Comparison of ENCODE assay signal across 1 cellular context in genomic region chr16:27364493-27365141, GRCh38.
TF ChIP-seq lines count a peak whose summit lies in the region.

No MANE protein-coding gene starts in this region.

TF ChIP-seq in HepG2, 621 proteins besides CTCF, POLR2A, EP300 and RAD21 (continued from another document and continues in another):
- TF ChIP-seq, protein P1, sequence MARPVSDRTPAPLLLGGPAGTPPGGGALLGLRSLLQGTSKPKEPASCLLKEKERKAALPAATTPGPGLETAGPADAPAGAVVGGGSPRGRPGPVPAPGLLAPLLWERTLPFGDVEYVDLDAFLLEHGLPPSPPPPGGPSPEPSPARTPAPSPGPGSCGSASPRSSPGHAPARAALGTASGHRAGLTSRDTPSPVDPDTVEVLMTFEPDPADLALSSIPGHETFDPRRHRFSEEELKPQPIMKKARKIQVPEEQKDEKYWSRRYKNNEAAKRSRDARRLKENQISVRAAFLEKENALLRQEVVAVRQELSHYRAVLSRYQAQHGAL (CRISPR knock-in tag; IDR thresholded peaks at IDR 0.05; ENCODE audit: not compliant biosample characterization), result no peak
- TF ChIP-seq, protein P2, sequence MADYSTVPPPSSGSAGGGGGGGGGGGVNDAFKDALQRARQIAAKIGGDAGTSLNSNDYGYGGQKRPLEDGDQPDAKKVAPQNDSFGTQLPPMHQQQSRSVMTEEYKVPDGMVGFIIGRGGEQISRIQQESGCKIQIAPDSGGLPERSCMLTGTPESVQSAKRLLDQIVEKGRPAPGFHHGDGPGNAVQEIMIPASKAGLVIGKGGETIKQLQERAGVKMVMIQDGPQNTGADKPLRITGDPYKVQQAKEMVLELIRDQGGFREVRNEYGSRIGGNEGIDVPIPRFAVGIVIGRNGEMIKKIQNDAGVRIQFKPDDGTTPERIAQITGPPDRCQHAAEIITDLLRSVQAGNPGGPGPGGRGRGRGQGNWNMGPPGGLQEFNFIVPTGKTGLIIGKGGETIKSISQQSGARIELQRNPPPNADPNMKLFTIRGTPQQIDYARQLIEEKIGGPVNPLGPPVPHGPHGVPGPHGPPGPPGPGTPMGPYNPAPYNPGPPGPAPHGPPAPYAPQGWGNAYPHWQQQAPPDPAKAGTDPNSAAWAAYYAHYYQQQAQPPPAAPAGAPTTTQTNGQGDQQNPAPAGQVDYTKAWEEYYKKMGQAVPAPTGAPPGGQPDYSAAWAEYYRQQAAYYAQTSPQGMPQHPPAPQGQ (CRISPR knock-in tag; IDR thresholded peaks at IDR 0.05; ENCODE audit: borderline replicate concordance), result no peak
- TF ChIP-seq HNF4A (CRISPR knock-in tag; IDR thresholded peaks at IDR 0.05) (peak; percentile 65), SAP130 (CRISPR knock-in tag; IDR thresholded peaks at IDR 0.05; ENCODE audit: low read depth) (peak; percentile 78), FOXP1 (IDR thresholded peaks at IDR 0.05) (no peak), FOXP1 (CRISPR knock-in tag; IDR thresholded peaks at IDR 0.05) (peak; percentile 87), ZFYVE20 (CRISPR knock-in tag; IDR thresholded peaks at IDR 0.05; ENCODE audit: borderline replicate concordance, low read depth) (no peak), RFXAP (CRISPR knock-in tag; IDR thresholded peaks at IDR 0.05; ENCODE audit: borderline replicate concordance) (no peak), ARID2 (CRISPR knock-in tag; IDR thresholded peaks at IDR 0.05; ENCODE audit: borderline replicate concordance) (no peak), ZNF724P (CRISPR knock-in tag; IDR thresholded peaks at IDR 0.05; ENCODE audit: borderline replicate concordance) (no peak), HDAC6 (IDR thresholded peaks at IDR 0.05; ENCODE audit: low read depth, low read length) (no peak), SCMH1 (CRISPR knock-in tag; IDR thresholded peaks at IDR 0.05; ENCODE audit: borderline replicate concordance) (no peak), CHCHD3 (CRISPR knock-in tag; IDR thresholded peaks at IDR 0.05) (no peak), ZNF230 (CRISPR knock-in tag; IDR thresholded peaks at IDR 0.05) (no peak), ZNF570 (CRISPR knock-in tag; IDR thresholded peaks at IDR 0.05; ENCODE audit: borderline replicate concordance) (no peak), ATF7-NPFF (CRISPR knock-in tag; IDR thresholded peaks at IDR 0.05; ENCODE audit: low read depth) (no peak), FOSL2 (CRISPR knock-in tag; IDR thresholded peaks at IDR 0.05) (peak; percentile 90), ZNF562 (CRISPR knock-in tag; IDR thresholded peaks at IDR 0.05; ENCODE audit: borderline replicate concordance) (no peak), ZNF678 (CRISPR knock-in tag; IDR thresholded peaks at IDR 0.05) (no peak), ZMAT3 (CRISPR knock-in tag; conservative IDR thresholded peaks at IDR 0.05) (no peak), NR2C2 (CRISPR knock-in tag; IDR thresholded peaks at IDR 0.05; ENCODE audit: borderline replicate concordance) (0 out of 2 replicates have a peak, but pooled peaks have one; percentile 17), RFXANK (CRISPR knock-in tag; IDR thresholded peaks at IDR 0.05) (no peak), IRF2 (CRISPR knock-in tag; IDR thresholded peaks at IDR 0.05) (0 out of 2 replicates have a peak, but pooled peaks have one; percentile 49), MYPOP (CRISPR knock-in tag; IDR thresholded peaks at IDR 0.05) (0 out of 2 replicates have a peak, but pooled peaks have one; percentile 62), NR2F2 (IDR thresholded peaks at IDR 0.05; ENCODE audit: borderline replicate concordance, low read depth) (no peak; the same call in 1 of the 2 replicates), ZNF274 (CRISPR knock-in tag; IDR thresholded peaks at IDR 0.05) (no peak), ZMYM2 (CRISPR knock-in tag; IDR thresholded peaks at IDR 0.05) (no peak), NPAS2 (CRISPR knock-in tag; IDR thresholded peaks at IDR 0.05; ENCODE audit: borderline replicate concordance) (no peak), ZNF782 (CRISPR knock-in tag; IDR thresholded peaks at IDR 0.05; ENCODE audit: borderline replicate concordance) (no peak), FOXA3 (CRISPR knock-in tag; IDR thresholded peaks at IDR 0.05) (peak; percentile 93), MTF1 (CRISPR knock-in tag; IDR thresholded peaks at IDR 0.05) (no peak), DR1 (CRISPR knock-in tag; IDR thresholded peaks at IDR 0.05) (no peak), ZNF572 (CRISPR knock-in tag; IDR thresholded peaks at IDR 0.05) (no peak), SNAI1 (CRISPR knock-in tag; IDR thresholded peaks at IDR 0.05; ENCODE audit: borderline replicate concordance) (no peak), HOXA3 (CRISPR knock-in tag; IDR thresholded peaks at IDR 0.05) (peak; percentile 84), CSRNP1 (CRISPR knock-in tag; IDR thresholded peaks at IDR 0.05) (0 out of 2 replicates have a peak, but pooled peaks have one; percentile 23), NCOA1 (CRISPR knock-in tag; IDR thresholded peaks at IDR 0.05) (no peak), ZFP37 (CRISPR knock-in tag; IDR thresholded peaks at IDR 0.05; ENCODE audit: borderline replicate concordance) (no peak; the same call in 1 of the 2 replicates), CHD2 (IDR thresholded peaks at IDR 0.05; ENCODE audit: low read depth, low read length) (no peak), ZBTB33 (CRISPR knock-in tag; IDR thresholded peaks at IDR 0.05) (peak; percentile 48; the same call in 1 of the 2 replicates), CREB1 (IDR thresholded peaks at IDR 0.05) (no peak), CREB1 (CRISPR knock-in tag; IDR thresholded peaks at IDR 0.05) (peak; percentile 70), TIGD3 (CRISPR knock-in tag; IDR thresholded peaks at IDR 0.05; ENCODE audit: borderline replicate concordance) (no peak), THAP11 (CRISPR knock-in tag; IDR thresholded peaks at IDR 0.05) (peak; percentile 78), ZNF557 (CRISPR knock-in tag; IDR thresholded peaks at IDR 0.05) (no peak), BATF2 (CRISPR knock-in tag; IDR thresholded peaks at IDR 0.05) (no peak), SIX4 (CRISPR knock-in tag; IDR thresholded peaks at IDR 0.05) (peak; percentile 51; the same call in 1 of the 2 replicates), ASH2L (IDR thresholded peaks at IDR 0.05; ENCODE audit: insufficient read length, low read depth, low read length) (peak; percentile 48), MXD4 (CRISPR knock-in tag; IDR thresholded peaks at IDR 0.05) (no peak)
- TF ChIP-seq, protein P3, sequence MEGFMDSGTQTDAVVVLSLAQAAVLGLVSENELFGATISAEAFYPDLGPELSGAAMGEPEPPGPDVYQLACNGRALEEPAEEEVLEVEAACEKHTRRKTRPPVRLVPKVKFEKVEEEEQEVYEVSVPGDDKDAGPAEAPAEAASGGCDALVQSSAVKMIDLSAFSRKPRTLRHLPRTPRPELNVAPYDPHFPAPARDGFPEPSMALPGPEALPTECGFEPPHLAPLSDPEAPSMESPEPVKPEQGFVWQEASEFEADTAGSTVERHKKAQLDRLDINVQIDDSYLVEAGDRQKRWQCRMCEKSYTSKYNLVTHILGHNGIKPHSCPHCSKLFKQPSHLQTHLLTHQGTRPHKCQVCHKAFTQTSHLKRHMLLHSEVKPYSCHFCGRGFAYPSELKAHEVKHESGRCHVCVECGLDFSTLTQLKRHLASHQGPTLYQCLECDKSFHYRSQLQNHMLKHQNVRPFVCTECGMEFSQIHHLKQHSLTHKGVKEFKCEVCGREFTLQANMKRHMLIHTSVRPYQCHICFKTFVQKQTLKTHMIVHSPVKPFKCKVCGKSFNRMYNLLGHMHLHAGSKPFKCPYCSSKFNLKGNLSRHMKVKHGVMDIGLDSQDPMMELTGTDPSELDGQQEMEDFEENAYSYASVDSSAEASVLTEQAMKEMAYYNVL (CRISPR knock-in tag; IDR thresholded peaks at IDR 0.05; ENCODE audit: borderline replicate concordance), result peak; percentile 98
- TF ChIP-seq, protein P4, sequence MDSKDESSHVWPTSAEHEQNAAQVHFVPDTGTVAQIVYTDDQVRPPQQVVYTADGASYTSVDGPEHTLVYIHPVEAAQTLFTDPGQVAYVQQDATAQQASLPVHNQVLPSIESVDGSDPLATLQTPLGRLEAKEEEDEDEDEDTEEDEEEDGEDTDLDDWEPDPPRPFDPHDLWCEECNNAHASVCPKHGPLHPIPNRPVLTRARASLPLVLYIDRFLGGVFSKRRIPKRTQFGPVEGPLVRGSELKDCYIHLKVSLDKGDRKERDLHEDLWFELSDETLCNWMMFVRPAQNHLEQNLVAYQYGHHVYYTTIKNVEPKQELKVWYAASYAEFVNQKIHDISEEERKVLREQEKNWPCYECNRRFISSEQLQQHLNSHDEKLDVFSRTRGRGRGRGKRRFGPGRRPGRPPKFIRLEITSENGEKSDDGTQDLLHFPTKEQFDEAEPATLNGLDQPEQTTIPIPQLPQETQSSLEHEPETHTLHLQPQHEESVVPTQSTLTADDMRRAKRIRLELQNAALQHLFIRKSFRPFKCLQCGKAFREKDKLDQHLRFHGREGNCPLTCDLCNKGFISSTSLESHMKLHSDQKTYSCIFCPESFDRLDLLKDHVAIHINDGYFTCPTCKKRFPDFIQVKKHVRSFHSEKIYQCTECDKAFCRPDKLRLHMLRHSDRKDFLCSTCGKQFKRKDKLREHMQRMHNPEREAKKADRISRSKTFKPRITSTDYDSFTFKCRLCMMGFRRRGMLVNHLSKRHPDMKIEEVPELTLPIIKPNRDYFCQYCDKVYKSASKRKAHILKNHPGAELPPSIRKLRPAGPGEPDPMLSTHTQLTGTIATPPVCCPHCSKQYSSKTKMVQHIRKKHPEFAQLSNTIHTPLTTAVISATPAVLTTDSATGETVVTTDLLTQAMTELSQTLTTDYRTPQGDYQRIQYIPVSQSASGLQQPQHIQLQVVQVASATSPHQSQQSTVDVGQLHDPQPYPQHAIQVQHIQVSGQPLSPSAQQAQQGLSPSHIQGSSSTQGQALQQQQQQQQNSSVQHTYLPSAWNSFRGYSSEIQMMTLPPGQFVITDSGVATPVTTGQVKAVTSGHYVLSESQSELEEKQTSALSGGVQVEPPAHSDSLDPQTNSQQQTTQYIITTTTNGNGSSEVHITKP (CRISPR knock-in tag; IDR thresholded peaks at IDR 0.05; ENCODE audit: low read depth), result peak; percentile 44; the same call in 1 of the 2 replicates
- TF ChIP-seq, protein P5, sequence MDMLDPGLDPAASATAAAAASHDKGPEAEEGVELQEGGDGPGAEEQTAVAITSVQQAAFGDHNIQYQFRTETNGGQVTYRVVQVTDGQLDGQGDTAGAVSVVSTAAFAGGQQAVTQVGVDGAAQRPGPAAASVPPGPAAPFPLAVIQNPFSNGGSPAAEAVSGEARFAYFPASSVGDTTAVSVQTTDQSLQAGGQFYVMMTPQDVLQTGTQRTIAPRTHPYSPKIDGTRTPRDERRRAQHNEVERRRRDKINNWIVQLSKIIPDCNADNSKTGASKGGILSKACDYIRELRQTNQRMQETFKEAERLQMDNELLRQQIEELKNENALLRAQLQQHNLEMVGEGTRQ (IDR thresholded peaks at IDR 0.05; ENCODE audit: low read depth, low read length), result no peak
- TF ChIP-seq, protein P5 (CRISPR knock-in tag; IDR thresholded peaks at IDR 0.05; ENCODE audit: borderline replicate concordance), result no peak
